Comparison of ENCODE assay signal across 19 cellular contexts in genomic region chr19:51421229-51422052, GRCh38. TPM values are rescaled to one million over a fixed set of nuclear protein-coding genes. Genes with fewer than 3 reads are reported as not detected.
DNase-seq lines count a peak whose midpoint lies in the region; ATAC-seq and TF ChIP-seq lines count a peak whose summit lies in the region.
"Had no signal": no experiment of that assay in that cellular context is flagged by ENCODE, and none has a peak within 500 bp of the region (broad histone marks: within the 10 kb centered on the region; RNA-seq: fewer than 3 reads in every experiment).

No MANE protein-coding gene starts in this region.

- peaks cover 17% of the 10 kb centered on the region for H3K4me1 Mint-ChIP-seq in activated CD4-positive, alpha-beta T cell treated with anti-CD3 and anti-CD28 coated beads, Interleukin-2, amount 10 ng/mL, durations not matched to agents 24 days and 14 days
- H3K4me1 Mint-ChIP-seq in stimulated activated effector memory CD8-positive, alpha-beta T cell treated with anti-CD3 and anti-CD28 coated beads, Interleukin-12 subunit alpha, Interleukin-12 subunit beta, amount 100 ng/mL, for 72 hours: peaks cover 20% of the 10 kb centered on the region

- H3K27ac Mint-ChIP-seq in activated CD4-positive, alpha-beta T cell treated with anti-CD3 and anti-CD28 coated beads, Interleukin-2, amount 10 ng/mL, durations not matched to agents 24 days and 14 days: no peak overlapping the region
- no peak overlapping the region for H3K27ac Mint-ChIP-seq in stimulated activated effector memory CD8-positive, alpha-beta T cell treated with anti-CD3 and anti-CD28 coated beads, Interleukin-12 subunit alpha, Interleukin-12 subunit beta, amount 100 ng/mL, for 72 hours
- H3K27ac Mint-ChIP-seq: activated CD4-positive, alpha-beta T cell treated with anti-CD3 and anti-CD28 coated beads, Interleukin-2, amount 10 ng/mL, durations not matched to agents 7 days and 5 days; activated T-cell treated with anti-CD3 and anti-CD28 coated beads, Interleukin-2, amount 50 U/mL, for 24 hours; CD8-positive, alpha-beta T cell; T-helper 2 cell treated with Interferon-gamma antibody and Interleukin-4, amounts not matched to agents 5 μg/mL and 100 μg/mL, for 36 hours had no signal

- no peaks in the 10 kb centered on the region for H3K9me3 Mint-ChIP-seq in activated CD4-positive, alpha-beta T cell treated with anti-CD3 and anti-CD28 coated beads, Interleukin-2, amount 10 ng/mL, durations not matched to agents 24 days and 14 days
- no peaks in the 10 kb centered on the region for H3K9me3 Mint-ChIP-seq in stimulated activated effector memory CD8-positive, alpha-beta T cell treated with anti-CD3 and anti-CD28 coated beads, Interleukin-12 subunit alpha, Interleukin-12 subunit beta, amount 100 ng/mL, for 72 hours
- H3K9me3 Mint-ChIP-seq: activated CD4-positive, alpha-beta T cell treated with anti-CD3 and anti-CD28 coated beads, Interleukin-2, amount 10 ng/mL, durations not matched to agents 7 days and 5 days; activated T-cell treated with anti-CD3 and anti-CD28 coated beads, Interleukin-2, amount 50 U/mL, for 24 hours; CD8-positive, alpha-beta T cell; T-helper 2 cell treated with Interferon-gamma antibody and Interleukin-4, amounts not matched to agents 5 μg/mL and 100 μg/mL, for 36 hours had no signal

- H3K4me3 ChIP-seq in NB4 (ENCODE audit: low read depth, low read length) (no peak overlapping the region), iPS-11a (ENCODE audit: low read depth, low read length) (peak overlapping the region; percentile 41)
- H3K4me3 ChIP-seq: smooth muscle cell had no signal

- intact Hi-C loops in activated CD4-positive, alpha-beta T cell treated with anti-CD3 and anti-CD28 coated beads, Interleukin-2, amount 10 ng/mL, durations not matched to agents 24 days and 14 days (cut with micrococcal nuclease): loop anchor here (1.0 to 2.0 kb wide), 3 partner anchors 19 to 236 kb away; no protein-coding TSS in a partner anchor

- TF ChIP-seq POLR2A in NB4 (IDR thresholded peaks at IDR 0.05; ENCODE audit: extremely low read depth, insufficient read length): no peak

- H3K36me3 Mint-ChIP-seq in activated CD4-positive, alpha-beta T cell treated with anti-CD3 and anti-CD28 coated beads, Interleukin-2, amount 10 ng/mL, durations not matched to agents 24 days and 14 days (ENCODE audit: low read depth): no peaks in the 10 kb centered on the region
- peaks cover 14% of the 10 kb centered on the region for H3K36me3 Mint-ChIP-seq in stimulated activated effector memory CD8-positive, alpha-beta T cell treated with anti-CD3 and anti-CD28 coated beads, Interleukin-12 subunit alpha, Interleukin-12 subunit beta, amount 100 ng/mL, for 72 hours
- H3K36me3 Mint-ChIP-seq: CD8-positive, alpha-beta T cell had no signal

- TF ChIP-seq CTCF in NB4 (IDR thresholded peaks at IDR 0.05; ENCODE audit: low read depth, low read length): no peak

- no peak for ATAC-seq in stimulated activated effector memory CD8-positive, alpha-beta T cell treated with anti-CD3 and anti-CD28 coated beads, Interleukin-12 subunit alpha, Interleukin-12 subunit beta, amount 100 ng/mL, for 72 hours

- H3K4me3 Mint-ChIP-seq in activated CD4-positive, alpha-beta T cell treated with anti-CD3 and anti-CD28 coated beads, Interleukin-2, amount 10 ng/mL, durations not matched to agents 24 days and 14 days: peak overlapping the region; percentile 44
- peak overlapping the region; percentile 18 for H3K4me3 Mint-ChIP-seq in stimulated activated effector memory CD8-positive, alpha-beta T cell treated with anti-CD3 and anti-CD28 coated beads, Interleukin-12 subunit alpha, Interleukin-12 subunit beta, amount 100 ng/mL, for 72 hours
- H3K4me3 Mint-ChIP-seq: activated CD4-positive, alpha-beta T cell treated with anti-CD3 and anti-CD28 coated beads, Interleukin-2, amount 10 ng/mL, durations not matched to agents 7 days and 5 days; activated T-cell treated with anti-CD3 and anti-CD28 coated beads, Interleukin-2, amount 50 U/mL, for 24 hours; CD8-positive, alpha-beta T cell; T-helper 2 cell treated with Interferon-gamma antibody and Interleukin-4, amounts not matched to agents 5 μg/mL and 100 μg/mL, for 36 hours had no signal

- H3K27me3 Mint-ChIP-seq in activated CD4-positive, alpha-beta T cell treated with anti-CD3 and anti-CD28 coated beads, Interleukin-2, amount 10 ng/mL, durations not matched to agents 24 days and 14 days: peaks cover 19% of the 10 kb centered on the region

- no peak for DNase-seq in activated CD4-positive, alpha-beta T cell treated with anti-CD3 and anti-CD28 coated beads, Interleukin-2, amount 10 ng/mL, durations not matched to agents 24 days and 14 days
- no peak for DNase-seq in activated CD4-positive, alpha-beta T cell treated with anti-CD3 and anti-CD28 coated beads for 1 hour
- peak; percentile 47 for DNase-seq in NB4 (ENCODE audit: low read depth)
- no peak for DNase-seq in stimulated activated effector memory CD8-positive, alpha-beta T cell treated with anti-CD3 and anti-CD28 coated beads, Interleukin-12 subunit alpha, Interleukin-12 subunit beta, amount 100 ng/mL, for 72 hours (ENCODE audit: low spot score in 2 of 2)
- no peak for DNase-seq in NCI-H2081 treated with DMSO at 0.1 percent for 48 hours (lab: John Stamatoyannopoulos, UW)
- no peak for DNase-seq in NCI-H526 treated with DMSO at 0.1 percent for 48 hours (lab: John Stamatoyannopoulos, UW)
- DNase-seq in ureter (ENCODE audit: low spot score): no peak
- DNase-seq: NCI-H446 treated with DMSO at 0.1 percent for 48 hours, SHP77 treated with DMSO at 0.1 percent for 48 hours had no signal

RNA-seq across cellular contexts. Expression of gene SIGLEC10, which starts 4.0 kb away (rescaled TPM):
- total RNA-seq in activated CD4-positive, alpha-beta T cell treated with anti-CD3 and anti-CD28 coated beads, Interleukin-2, amount 10 ng/mL, durations not matched to agents 24 days and 14 days: 2.3 and 3.5 TPM in 2 replicates
- 14.0 TPM for total RNA-seq in ureter
- total RNA-seq: A172, smooth muscle cell had no signal

RNA-seq across cellular contexts. Expression of gene C19orf84, which starts 31.1 kb away (rescaled TPM):
- total RNA-seq in activated CD4-positive, alpha-beta T cell treated with anti-CD3 and anti-CD28 coated beads, Interleukin-2, amount 10 ng/mL, durations not matched to agents 24 days and 14 days: 0.16 and 0.24 TPM in 2 replicates
- not detected for total RNA-seq in ureter
- total RNA-seq: A172; activated CD4-positive, alpha-beta T cell treated with anti-CD3 and anti-CD28 coated beads, Interleukin-2, amount 10 ng/mL, durations not matched to agents 7 days and 5 days; CD8-positive, alpha-beta T cell; heart left ventricle; posterior vena cava; smooth muscle cell; urinary bladder had no signal

RNA-seq across cellular contexts. Expression of gene LIM2, which starts 33.7 kb away (rescaled TPM):
- 0.24 TPM in 1 of 2 replicates, not detected in the other for total RNA-seq in activated CD4-positive, alpha-beta T cell treated with anti-CD3 and anti-CD28 coated beads, Interleukin-2, amount 10 ng/mL, durations not matched to agents 24 days and 14 days
- total RNA-seq in ureter: not detected
- total RNA-seq: A172; activated CD4-positive, alpha-beta T cell treated with anti-CD3 and anti-CD28 coated beads, Interleukin-2, amount 10 ng/mL, durations not matched to agents 7 days and 5 days; CD8-positive, alpha-beta T cell; heart left ventricle; posterior vena cava; smooth muscle cell; urinary bladder had no signal

RNA-seq across cellular contexts. Expression of gene SIGLEC8, which starts 36.8 kb away (rescaled TPM):
- total RNA-seq in activated CD4-positive, alpha-beta T cell treated with anti-CD3 and anti-CD28 coated beads, Interleukin-2, amount 10 ng/mL, durations not matched to agents 24 days and 14 days: 0.09 and 0.16 TPM in 2 replicates
- total RNA-seq in ureter: 6.3 TPM
- total RNA-seq: A172; activated CD4-positive, alpha-beta T cell treated with anti-CD3 and anti-CD28 coated beads, Interleukin-2, amount 10 ng/mL, durations not matched to agents 7 days and 5 days; CD8-positive, alpha-beta T cell; smooth muscle cell had no signal

RNA-seq across cellular contexts. Expression of gene NKG7, which starts 49.0 kb away (rescaled TPM):
- 363 and 379 TPM in 2 replicates for total RNA-seq in activated CD4-positive, alpha-beta T cell treated with anti-CD3 and anti-CD28 coated beads, Interleukin-2, amount 10 ng/mL, durations not matched to agents 24 days and 14 days
- 1.7 TPM for total RNA-seq in ureter
- total RNA-seq: A172, smooth muscle cell had no signal
